In genomic region chr16:165218-165538, GRCh38 we compare ENCODE assay signal across 9 cellular contexts. TPM values are rescaled to one million over a fixed set of nuclear protein-coding genes. Genes with fewer than 3 reads are reported as not detected.
A peak's percentile ranks its signal among the peaks of the same experiment; 100 is the strongest.
DNase-seq lines count a peak whose midpoint lies in the region; ATAC-seq, FAIRE-seq and TF ChIP-seq lines count a peak whose summit lies in the region.
"Had no signal": no experiment of that assay in that cellular context is flagged by ENCODE, and none has a peak within 500 bp of the region (broad histone marks: within the 10 kb centered on the region; RNA-seq: fewer than 3 reads in every experiment).

No MANE protein-coding gene starts in this region.

- H3K4me1 ChIP-seq in HepG2 (ENCODE audit: insufficient read depth, low read length) (peaks cover 38% of the 10 kb centered on the region), right lobe of liver (peaks cover 0 to 7% (median 0%) of the 10 kb centered on the region in 4 donors), right cardiac atrium (ENCODE audit: control insufficient read depth, insufficient read depth, low read length) (peaks cover 2% of the 10 kb centered on the region), thoracic aorta (ENCODE audit: control insufficient read depth in 1 of 2, low read depth in 2 of 2) (peaks cover 13 to 19% of the 10 kb centered on the region in 2 donors)
- H3K4me1 ChIP-seq: colonic mucosa had no signal

- TF ChIP-seq POLR2A in HepG2 (IDR thresholded peaks at IDR 0.05; ENCODE audit: insufficient read depth in 1 of 2, low read depth in 2 of 2, low read length in 2 of 2) (no peak), right lobe of liver (IDR thresholded peaks at IDR 0.05) (no peak)

- ATAC-seq in HepG2 = no peak
- no peak for ATAC-seq in right lobe of liver
- no peak for ATAC-seq in right cardiac atrium
- no peak for ATAC-seq in thoracic aorta (ENCODE audit: insufficient number of reproducible peaks, low FRiP score, low read depth)
- ATAC-seq in HG03045 (IDR thresholded peaks at IDR 0.05; ENCODE audit: unreplicated experiment) = no peak

- H3K79me2 ChIP-seq in HepG2 (ENCODE audit: insufficient read depth, low read length) = no peaks in the 10 kb centered on the region

- no peak for TF ChIP-seq CTCF in HepG2 (CRISPR knock-in tag; IDR thresholded peaks at IDR 0.05)
- TF ChIP-seq CTCF in right lobe of liver (IDR thresholded peaks at IDR 0.05) = no peak
- TF ChIP-seq CTCF in thoracic aorta (IDR thresholded peaks at IDR 0.05) = no peak

- H3K4me2 ChIP-seq in HepG2 (ENCODE audit: low read depth, low read length) = peak overlapping the region; percentile 51

- TF ChIP-seq EP300 in HepG2 (IDR thresholded peaks at IDR 0.05; ENCODE audit: low read depth in 2 of 2, low read length in 2 of 2) (no peak), HepG2 (CRISPR knock-in tag; IDR thresholded peaks at IDR 0.05; ENCODE audit: borderline replicate concordance) (no peak)

- H3K9me3 ChIP-seq in HepG2 (ENCODE audit: low read length) = no peaks in the 10 kb centered on the region
- H3K9me3 ChIP-seq in right lobe of liver = no peaks in the 10 kb centered on the region
- no peaks in the 10 kb centered on the region for H3K9me3 ChIP-seq in right cardiac atrium (ENCODE audit: control insufficient read depth, low read length)
- H3K9me3 ChIP-seq in thoracic aorta = no peaks in the 10 kb centered on the region
- H3K9me3 ChIP-seq: colonic mucosa, vagina had no signal

- intact Hi-C loops in HepG2 (cut with micrococcal nuclease; ENCODE audit: unreplicated experiment) = no loop called here
- intact Hi-C loops in right lobe of liver (cut with DNase I) = no loop called here
- intact Hi-C loops in right cardiac atrium (cut with DNase I) = no loop called here

- WGBS in HepG2 (ENCODE audit: low lambda C conversion rate) = 17% methylated on average over 9 of the region's 25 CpGs
- 0% methylated on average over 8 of the region's 25 CpGs for WGBS in right lobe of liver (ENCODE audit: insufficient coverage, low coverage, low lambda C conversion rate, missing lambda C conversion rate)
- WGBS in right cardiac atrium = 3% methylated on average over 25 of the region's 25 CpGs

- in situ Hi-C loops in HepG2 (cut with HindIII; ENCODE audit: extremely low pct_ligation_motif_present, low pct_unique_long_range_greater_than_20kb) = no loop called here

- H2AFZ ChIP-seq in HepG2 (ENCODE audit: low read length) = no peak overlapping the region

- FAIRE-seq in HepG2 (lab: Jason Lieb, UNC) = no peak

- TF ChIP-seq RAD21 in HepG2 (CRISPR knock-in tag; IDR thresholded peaks at IDR 0.05) = no peak

- no peaks in the 10 kb centered on the region for H3K36me3 ChIP-seq in HepG2 (replicated peaks in 1 of 2; ENCODE audit: control insufficient read depth in 1 of 2, insufficient read depth in 2 of 2, low read length in 2 of 2)
- H3K36me3 ChIP-seq in right lobe of liver = no peaks in the 10 kb centered on the region
- H3K36me3 ChIP-seq in thoracic aorta = no peaks in the 10 kb centered on the region
- H3K36me3 ChIP-seq: colonic mucosa, vagina had no signal

- CTCF ChIA-PET in HepG2 (lab: Yijun Ruan, JAX; ENCODE audit: low intra/inter-chr PET ratio, low total read pairs) = no interaction called here

- H3K4me3 ChIP-seq in HepG2 (replicated peaks in 1 of 3; ENCODE audit: insufficient read depth in 1 of 3, low read depth in 2 of 3, low read length in 3 of 3) (peak overlapping the region in 2 of 3 experiments; percentile 20 to 54; a peak in 1 of 6 replicates), right lobe of liver (no peak overlapping the region), right cardiac atrium (ENCODE audit: low read length) (peak overlapping the region; percentile 1), thoracic aorta (peak overlapping the region; percentile 50)
- H3K4me3 ChIP-seq: colonic mucosa had no signal

- H3K27me3 ChIP-seq in HepG2 (ENCODE audit: control insufficient read depth in 1 of 2, insufficient read depth in 2 of 2, low read length in 2 of 2) (peaks cover 23 to 62% of the 10 kb centered on the region in 2 experiments), right lobe of liver (peaks cover 13 to 40% of the 10 kb centered on the region in 2 donors), right cardiac atrium (ENCODE audit: control insufficient read depth, insufficient read depth) (no peaks in the 10 kb centered on the region), thoracic aorta (replicated peaks; ENCODE audit: insufficient read depth) (peaks cover 32% of the 10 kb centered on the region)

- H3K27ac ChIP-seq in HepG2 (ENCODE audit: extremely low read length, insufficient read depth, low read length) = no peak overlapping the region
- no peak overlapping the region for H3K27ac ChIP-seq in right lobe of liver
- H3K27ac ChIP-seq in right cardiac atrium (ENCODE audit: low read length) = no peak overlapping the region
- no peak overlapping the region for H3K27ac ChIP-seq in thoracic aorta
- H3K27ac ChIP-seq: colonic mucosa, vagina had no signal

- POLR2A ChIA-PET in HepG2 (lab: Yijun Ruan, JAX) = no interaction called here

- DNase-seq in HepG2 (ENCODE audit: low spot score) = no peak
- DNase-seq in right lobe of liver = no peak
- peak in 1 of 3 donors; percentile 21 for DNase-seq in right cardiac atrium
- no peak for DNase-seq in thoracic aorta (ENCODE audit: low spot score)
- DNase-seq in NCI-H748 treated with DMSO at 0.1 percent for 48 hours (lab: John Stamatoyannopoulos, UW) = no peak
- DNase-seq: activated CD8-positive, alpha-beta memory T cell treated with anti-CD3 and anti-CD28 coated beads, Interleukin-2, amount 10 ng/mL, durations not matched to agents 7 days and 5 days; colonic mucosa had no signal

- H4K20me1 ChIP-seq in HepG2 (ENCODE audit: insufficient read depth, low read length) = peaks cover 3% of the 10 kb centered on the region; the same call in 1 of the 2 replicates

- no TSS peak for BruUV-seq in HepG2 (replicated peaks; lab: Mats Ljungman, UMichigan)

- H3K9ac ChIP-seq in HepG2 (ENCODE audit: insufficient read depth, low read depth, low read length) = no peak overlapping the region

RNA-seq across cellular contexts. Expression of gene HBM, which starts 0.6 kb away (rescaled TPM):
- total RNA-seq in HepG2 (2016; rRNA removed; fragmentation: Illumina TruSeq; extraction: Trizol) (not detected in 2 replicates), right lobe of liver (1 to 10 TPM in 4 of 6 experiments, not detected in 2; 1.1 to 8.4 (median 2.0) TPM), right cardiac atrium (not detected), thoracic aorta (not detected)
- total RNA-seq in HepG2 (2016; cell fraction: cytosol; rRNA removed; fragmentation: Illumina TruSeq; extraction: Trizol; ENCODE audit: low read depth) = not detected in 2 replicates
- not detected in 2 replicates for total RNA-seq in HepG2 (2016; cell fraction: insoluble cytoplasmic fraction; rRNA removed; fragmentation: Illumina TruSeq; extraction: Trizol)
- not detected in 2 replicates for total RNA-seq in HepG2 (2016; cell fraction: membrane; rRNA removed; fragmentation: Illumina TruSeq; extraction: Trizol)
- not detected in 2 replicates for total RNA-seq in HepG2 (2016; cell fraction: nucleus; rRNA removed; fragmentation: Illumina TruSeq; extraction: Trizol)
- polyA plus RNA-seq in HepG2 (2011; rRNA removed) (0.69 TPM in 1 of 2 replicates, not detected in the other), right cardiac atrium (not detected)
- polyA plus RNA-seq in HepG2 (2011; cell fraction: cytosol; rRNA removed) = 0.27 and 0.33 TPM in 2 replicates
- 0.57 TPM in 1 of 2 replicates, not detected in the other for polyA plus RNA-seq in HepG2 (2011; cell fraction: nucleus; rRNA removed)
- 0.59 TPM in 1 of 2 replicates, not detected in the other for polyA plus RNA-seq in HepG2 (2012)
- polyA plus RNA-seq in HepG2 (2016; cell fraction: cytosol; fragmentation: Illumina TruSeq; extraction: Trizol; ENCODE audit: low read depth) = not detected in 2 replicates
- polyA plus RNA-seq in HepG2 (2016; cell fraction: insoluble cytoplasmic fraction; fragmentation: Illumina TruSeq; extraction: Trizol; ENCODE audit: low read depth) = not detected in 2 replicates
- polyA plus RNA-seq in HepG2 (2016; cell fraction: membrane; fragmentation: Illumina TruSeq; extraction: Trizol; ENCODE audit: low read depth) = not detected in 2 replicates
- polyA plus RNA-seq in HepG2 (2016; cell fraction: nucleus; fragmentation: Illumina TruSeq; extraction: Trizol; ENCODE audit: insufficient read depth, low read depth) = not detected in 2 replicates
- not detected in 2 replicates for polyA minus RNA-seq in HepG2 (2011; rRNA and poly(A)+ RNA removed; ENCODE audit: low replicate concordance)
- polyA minus RNA-seq in HepG2 (2011; cell fraction: cytosol; rRNA and poly(A)+ RNA removed) = not detected in 2 replicates
- not detected in 2 replicates for polyA minus RNA-seq in HepG2 (2011; cell fraction: nucleus; rRNA and poly(A)+ RNA removed)
- total RNA-seq: activated CD8-positive, alpha-beta memory T cell treated with anti-CD3 and anti-CD28 coated beads, Interleukin-2, amount 10 ng/mL, durations not matched to agents 7 days and 5 days; colonic mucosa; vagina had no signal

RNA-seq across cellular contexts. Expression of gene HBA2, which starts 7.5 kb away (rescaled TPM):
- total RNA-seq in HepG2 (2016; rRNA removed; fragmentation: Illumina TruSeq; extraction: Trizol) (not detected in 2 replicates), right lobe of liver (100 to 1,000 TPM in 2 of 6 experiments, 10 to 100 TPM in 4; 17.8 to 522 (median 55.9) TPM), right cardiac atrium (100 to 1,000 TPM in 1 of 4 donors, 10 to 100 TPM in 3; 38.4 to 111 (median 51.4) TPM), thoracic aorta (100 to 1,000 TPM in 1 of 2 donors, 10 to 100 TPM in 1; 47.9 to 433 TPM)
- not detected in 2 replicates for total RNA-seq in HepG2 (2016; cell fraction: cytosol; rRNA removed; fragmentation: Illumina TruSeq; extraction: Trizol; ENCODE audit: low read depth)
- not detected in 2 replicates for total RNA-seq in HepG2 (2016; cell fraction: insoluble cytoplasmic fraction; rRNA removed; fragmentation: Illumina TruSeq; extraction: Trizol)
- total RNA-seq in HepG2 (2016; cell fraction: membrane; rRNA removed; fragmentation: Illumina TruSeq; extraction: Trizol) = not detected in 2 replicates
- not detected in 2 replicates for total RNA-seq in HepG2 (2016; cell fraction: nucleus; rRNA removed; fragmentation: Illumina TruSeq; extraction: Trizol)
- polyA plus RNA-seq in HepG2 (2011; rRNA removed) (not detected in 2 replicates), right cardiac atrium (5.2 TPM)
- not detected in 2 replicates for polyA plus RNA-seq in HepG2 (2011; cell fraction: cytosol; rRNA removed)
- not detected in 2 replicates for polyA plus RNA-seq in HepG2 (2011; cell fraction: nucleus; rRNA removed)
- polyA plus RNA-seq in HepG2 (2012) = 0.91 TPM in 1 of 2 replicates, not detected in the other
- 0.54 and 0.83 TPM in 2 replicates for polyA plus RNA-seq in HepG2 (2016; cell fraction: cytosol; fragmentation: Illumina TruSeq; extraction: Trizol; ENCODE audit: low read depth)
- polyA plus RNA-seq in HepG2 (2016; cell fraction: insoluble cytoplasmic fraction; fragmentation: Illumina TruSeq; extraction: Trizol; ENCODE audit: low read depth) = 1.5 TPM in 1 of 2 replicates, not detected in the other
- not detected in 2 replicates for polyA plus RNA-seq in HepG2 (2016; cell fraction: membrane; fragmentation: Illumina TruSeq; extraction: Trizol; ENCODE audit: low read depth)
- polyA plus RNA-seq in HepG2 (2016; cell fraction: nucleus; fragmentation: Illumina TruSeq; extraction: Trizol; ENCODE audit: insufficient read depth, low read depth) = not detected in 2 replicates
- polyA minus RNA-seq in HepG2 (2011; rRNA and poly(A)+ RNA removed; ENCODE audit: low replicate concordance) = 3.3 and 4.4 TPM in 2 replicates
- polyA minus RNA-seq in HepG2 (2011; cell fraction: cytosol; rRNA and poly(A)+ RNA removed) = not detected in 2 replicates
- polyA minus RNA-seq in HepG2 (2011; cell fraction: nucleus; rRNA and poly(A)+ RNA removed) = not detected in 2 replicates
- total RNA-seq: activated CD8-positive, alpha-beta memory T cell treated with anti-CD3 and anti-CD28 coated beads, Interleukin-2, amount 10 ng/mL, durations not matched to agents 7 days and 5 days had no signal

RNA-seq across cellular contexts. Expression of gene HBA1, which starts 11.3 kb away (rescaled TPM):
- 0.42 TPM in 1 of 2 replicates, not detected in the other for total RNA-seq in HepG2 (2016; rRNA removed; fragmentation: Illumina TruSeq; extraction: Trizol)
- total RNA-seq in HepG2 (2016; cell fraction: cytosol; rRNA removed; fragmentation: Illumina TruSeq; extraction: Trizol; ENCODE audit: low read depth) = 0.71 TPM in 1 of 2 replicates, not detected in the other
- 1.00 TPM in 1 of 2 replicates, not detected in the other for total RNA-seq in HepG2 (2016; cell fraction: insoluble cytoplasmic fraction; rRNA removed; fragmentation: Illumina TruSeq; extraction: Trizol)
- total RNA-seq in HepG2 (2016; cell fraction: membrane; rRNA removed; fragmentation: Illumina TruSeq; extraction: Trizol) = not detected in 2 replicates
- total RNA-seq in HepG2 (2016; cell fraction: nucleus; rRNA removed; fragmentation: Illumina TruSeq; extraction: Trizol) = not detected in 2 replicates
- 0.27 and 0.59 TPM in 2 replicates for polyA plus RNA-seq in HepG2 (2011; rRNA removed)
- polyA plus RNA-seq in HepG2 (2011; cell fraction: cytosol; rRNA removed) = 0.35 and 2.5 TPM in 2 replicates
- 0.82 and 0.88 TPM in 2 replicates for polyA plus RNA-seq in HepG2 (2011; cell fraction: nucleus; rRNA removed)
- polyA plus RNA-seq in HepG2 (2012) = 1.5 TPM in 1 of 2 replicates, not detected in the other
- polyA plus RNA-seq in HepG2 (2016; cell fraction: cytosol; fragmentation: Illumina TruSeq; extraction: Trizol; ENCODE audit: low read depth) = not detected in 2 replicates
- polyA plus RNA-seq in HepG2 (2016; cell fraction: insoluble cytoplasmic fraction; fragmentation: Illumina TruSeq; extraction: Trizol; ENCODE audit: low read depth) = 2.2 TPM in 1 of 2 replicates, not detected in the other
- polyA plus RNA-seq in HepG2 (2016; cell fraction: membrane; fragmentation: Illumina TruSeq; extraction: Trizol; ENCODE audit: low read depth) = 1.2 and 1.7 TPM in 2 replicates
- not detected in 2 replicates for polyA plus RNA-seq in HepG2 (2016; cell fraction: nucleus; fragmentation: Illumina TruSeq; extraction: Trizol; ENCODE audit: insufficient read depth, low read depth)
- 3.3 and 4.3 TPM in 2 replicates for polyA minus RNA-seq in HepG2 (2011; rRNA and poly(A)+ RNA removed; ENCODE audit: low replicate concordance)
- 1.3 TPM in 1 of 2 replicates, not detected in the other for polyA minus RNA-seq in HepG2 (2011; cell fraction: cytosol; rRNA and poly(A)+ RNA removed)
- polyA minus RNA-seq in HepG2 (2011; cell fraction: nucleus; rRNA and poly(A)+ RNA removed) = not detected in 2 replicates
- 100 to 1,000 TPM in 3 of 6 experiments, 10 to 100 TPM in 1, 1 to 10 TPM in 2; 8.0 to 789 (median 84.3) TPM for total RNA-seq in right lobe of liver
- 100 to 1,000 TPM in 1 of 4 donors, 10 to 100 TPM in 3; 38.3 to 130 (median 70.9) TPM for total RNA-seq in right cardiac atrium
- 4.8 TPM for polyA plus RNA-seq in right cardiac atrium
- total RNA-seq in thoracic aorta = 100 to 1,000 TPM in 1 of 2 donors, not detected in 1; 174 TPM
- total RNA-seq: activated CD8-positive, alpha-beta memory T cell treated with anti-CD3 and anti-CD28 coated beads, Interleukin-2, amount 10 ng/mL, durations not matched to agents 7 days and 5 days had no signal

RNA-seq across cellular contexts. Expression of gene HBZ, which starts 12.7 kb away (rescaled TPM):
- total RNA-seq in HepG2 (2016; rRNA removed; fragmentation: Illumina TruSeq; extraction: Trizol) = not detected in 2 replicates
- total RNA-seq in HepG2 (2016; cell fraction: cytosol; rRNA removed; fragmentation: Illumina TruSeq; extraction: Trizol; ENCODE audit: low read depth) = not detected in 2 replicates
- total RNA-seq in HepG2 (2016; cell fraction: insoluble cytoplasmic fraction; rRNA removed; fragmentation: Illumina TruSeq; extraction: Trizol) = not detected in 2 replicates
- not detected in 2 replicates for total RNA-seq in HepG2 (2016; cell fraction: membrane; rRNA removed; fragmentation: Illumina TruSeq; extraction: Trizol)
- total RNA-seq in HepG2 (2016; cell fraction: nucleus; rRNA removed; fragmentation: Illumina TruSeq; extraction: Trizol) = not detected in 2 replicates
- 0.21 and 0.27 TPM in 2 replicates for polyA plus RNA-seq in HepG2 (2011; rRNA removed)
- 0.11 and 0.31 TPM in 2 replicates for polyA plus RNA-seq in HepG2 (2011; cell fraction: cytosol; rRNA removed)
- polyA plus RNA-seq in HepG2 (2011; cell fraction: nucleus; rRNA removed) = 0.23 and 0.26 TPM in 2 replicates
- not detected in 2 replicates for polyA plus RNA-seq in HepG2 (2012)
- polyA plus RNA-seq in HepG2 (2016; cell fraction: cytosol; fragmentation: Illumina TruSeq; extraction: Trizol; ENCODE audit: low read depth) = not detected in 2 replicates
- polyA plus RNA-seq in HepG2 (2016; cell fraction: insoluble cytoplasmic fraction; fragmentation: Illumina TruSeq; extraction: Trizol; ENCODE audit: low read depth) = not detected in 2 replicates
- not detected in 2 replicates for polyA plus RNA-seq in HepG2 (2016; cell fraction: membrane; fragmentation: Illumina TruSeq; extraction: Trizol; ENCODE audit: low read depth)
- polyA plus RNA-seq in HepG2 (2016; cell fraction: nucleus; fragmentation: Illumina TruSeq; extraction: Trizol; ENCODE audit: insufficient read depth, low read depth) = not detected in 2 replicates
- 2.8 and 3.2 TPM in 2 replicates for polyA minus RNA-seq in HepG2 (2011; rRNA and poly(A)+ RNA removed; ENCODE audit: low replicate concordance)
- not detected in 2 replicates for polyA minus RNA-seq in HepG2 (2011; cell fraction: cytosol; rRNA and poly(A)+ RNA removed)
- 1.0 TPM in 1 of 2 replicates, not detected in the other for polyA minus RNA-seq in HepG2 (2011; cell fraction: nucleus; rRNA and poly(A)+ RNA removed)
- under 1 TPM in 1 of 6 experiments, not detected in 5; 0.81 TPM for total RNA-seq in right lobe of liver
- total RNA-seq in right cardiac atrium = not detected
- not detected for polyA plus RNA-seq in right cardiac atrium
- not detected for total RNA-seq in thoracic aorta
- total RNA-seq: activated CD8-positive, alpha-beta memory T cell treated with anti-CD3 and anti-CD28 coated beads, Interleukin-2, amount 10 ng/mL, durations not matched to agents 7 days and 5 days; vagina had no signal

RNA-seq across cellular contexts. Expression of gene HBQ1, which starts 15.1 kb away (rescaled TPM):
- total RNA-seq in HepG2 (2016; rRNA removed; fragmentation: Illumina TruSeq; extraction: Trizol) = 7.4 and 8.0 TPM in 2 replicates
- total RNA-seq in HepG2 (2016; cell fraction: cytosol; rRNA removed; fragmentation: Illumina TruSeq; extraction: Trizol; ENCODE audit: low read depth) = 7.9 and 8.5 TPM in 2 replicates
- total RNA-seq in HepG2 (2016; cell fraction: insoluble cytoplasmic fraction; rRNA removed; fragmentation: Illumina TruSeq; extraction: Trizol) = 9.1 TPM in 2 replicates
- total RNA-seq in HepG2 (2016; cell fraction: membrane; rRNA removed; fragmentation: Illumina TruSeq; extraction: Trizol) = 7.5 and 8.9 TPM in 2 replicates
- 2.1 TPM in 2 replicates for total RNA-seq in HepG2 (2016; cell fraction: nucleus; rRNA removed; fragmentation: Illumina TruSeq; extraction: Trizol)
- 4.9 and 7.6 TPM in 2 replicates for polyA plus RNA-seq in HepG2 (2011; rRNA removed)
- polyA plus RNA-seq in HepG2 (2011; cell fraction: cytosol; rRNA removed) = 7.7 and 17.3 TPM in 2 replicates
- polyA plus RNA-seq in HepG2 (2011; cell fraction: nucleus; rRNA removed) = 19.1 TPM in 2 replicates
- 5.0 and 5.6 TPM in 2 replicates for polyA plus RNA-seq in HepG2 (2012)
- 9.3 and 10.2 TPM in 2 replicates for polyA plus RNA-seq in HepG2 (2016; cell fraction: cytosol; fragmentation: Illumina TruSeq; extraction: Trizol; ENCODE audit: low read depth)
- 5.3 and 6.0 TPM in 2 replicates for polyA plus RNA-seq in HepG2 (2016; cell fraction: insoluble cytoplasmic fraction; fragmentation: Illumina TruSeq; extraction: Trizol; ENCODE audit: low read depth)
- polyA plus RNA-seq in HepG2 (2016; cell fraction: membrane; fragmentation: Illumina TruSeq; extraction: Trizol; ENCODE audit: low read depth) = 7.0 and 9.3 TPM in 2 replicates
- 6.8 and 8.4 TPM in 2 replicates for polyA plus RNA-seq in HepG2 (2016; cell fraction: nucleus; fragmentation: Illumina TruSeq; extraction: Trizol; ENCODE audit: insufficient read depth, low read depth)
- polyA minus RNA-seq in HepG2 (2011; rRNA and poly(A)+ RNA removed; ENCODE audit: low replicate concordance) = 2.2 TPM in 1 of 2 replicates, not detected in the other
- 1.8 TPM in 2 replicates for polyA minus RNA-seq in HepG2 (2011; cell fraction: cytosol; rRNA and poly(A)+ RNA removed)
- 1.5 TPM in 1 of 2 replicates, not detected in the other for polyA minus RNA-seq in HepG2 (2011; cell fraction: nucleus; rRNA and poly(A)+ RNA removed)
- under 1 TPM in 1 of 6 experiments, not detected in 5; 0.47 TPM for total RNA-seq in right lobe of liver
- not detected for total RNA-seq in right cardiac atrium
- not detected for polyA plus RNA-seq in right cardiac atrium
- total RNA-seq in thoracic aorta = not detected
- total RNA-seq: activated CD8-positive, alpha-beta memory T cell treated with anti-CD3 and anti-CD28 coated beads, Interleukin-2, amount 10 ng/mL, durations not matched to agents 7 days and 5 days; colonic mucosa; vagina had no signal

Comparison
In these comparisons a context has a peak if more than half of its experiments do, and no peak if none do; other contexts are left out.
1. H3K4me3 ChIP-seq: peak in HepG2 (2 of 3), right cardiac atrium (single experiment) and thoracic aorta (single experiment); none in right lobe of liver (0 of 3).